ENCODE assay signal across 8 cellular contexts in genomic region chr11:95835768-95836488, GRCh38. TPM values are rescaled to one million over a fixed set of nuclear protein-coding genes. Genes with fewer than 3 reads are reported as not detected.
DNase-seq lines count a peak whose midpoint lies in the region; ATAC-seq and TF ChIP-seq lines count a peak whose summit lies in the region.

No MANE protein-coding gene starts in this region.

- H3K27me3 Mint-ChIP-seq in GM23338 (ENCODE audit: insufficient read depth, low read depth, poor library complexity) (no peaks in the 10 kb centered on the region), osteocyte (ENCODE audit: unreplicated experiment) (no peaks in the 10 kb centered on the region)

- H4K20me1 ChIP-seq in GM23338 (replicated peaks; ENCODE audit: insufficient read depth) = no peaks in the 10 kb centered on the region; the same call in 1 of the 2 replicates

- TF ChIP-seq POLR2A in tibial nerve (IDR thresholded peaks at IDR 0.05) = no peak

- H3K27ac Mint-ChIP-seq in GM23338 = peak overlapping the region; percentile 80
- H3K27ac Mint-ChIP-seq in osteocyte (ENCODE audit: unreplicated experiment) = peak overlapping the region; percentile 54

- H3K27me3 ChIP-seq in GM23338 (ENCODE audit: insufficient read depth) = no peaks in the 10 kb centered on the region
- no peaks in the 10 kb centered on the region for H3K27me3 ChIP-seq in foreskin keratinocyte
- no peaks in the 10 kb centered on the region for H3K27me3 ChIP-seq in tibial nerve

- H3K9me3 Mint-ChIP-seq in GM23338 (no peaks in the 10 kb centered on the region), osteocyte (ENCODE audit: unreplicated experiment) (no peaks in the 10 kb centered on the region)

- no peaks in the 10 kb centered on the region for H3F3A ChIP-seq in GM23338 (replicated peaks; ENCODE audit: low read depth)

- H3K36me3 ChIP-seq in GM23338 (ENCODE audit: insufficient read depth) (peaks cover 31% of the 10 kb centered on the region; the same call in 1 of the 2 replicates), tibial nerve (peaks cover 0 to 55% (median 5%) of the 10 kb centered on the region in 3 donors)

- H3K4me1 ChIP-seq in GM23338 (ENCODE audit: insufficient read depth) (no peaks in the 10 kb centered on the region), foreskin keratinocyte (peaks cover 8% of the 10 kb centered on the region), tibial nerve (peaks cover 0 to 15% (median 0%) of the 10 kb centered on the region in 4 donors)

- H3K4me3 ChIP-seq in GM23338 = no peak overlapping the region
- no peak overlapping the region for H3K4me3 ChIP-seq in tibial nerve

- H3K27ac ChIP-seq in GM23338 (ENCODE audit: low read depth) (peak overlapping the region; percentile 53; the same call in 1 of the 2 replicates), foreskin keratinocyte (no peak overlapping the region), tibial nerve (no peak overlapping the region)

- DNase-seq in ELR (ENCODE audit: low read depth) (peak; percentile 89), GM23338 (ENCODE audit: low spot score) (peak; percentile 87), Kasumi-1 (lab: John Stamatoyannopoulos, UW) (peak; percentile 73 to 79), RPMI8226 (peak; percentile 61), foreskin keratinocyte (peak; percentile 68 to 81), osteocyte (ENCODE audit: extremely low spot score, unreplicated experiment) (peak; percentile 86), tibial nerve (ENCODE audit: low spot score in 2 of 2) (peak; percentile 38 to 67)
- DNase-seq in activated T-helper 9 cell treated with anti-CD3 and anti-CD28 coated beads, Interleukin-2, amount 50 U/mL, for 16 hours (ENCODE audit: low read depth) = peak; percentile 24

- H3K4me2 ChIP-seq in GM23338 = no peak overlapping the region

- H2AFZ ChIP-seq in GM23338 = no peak overlapping the region

- 14 to 16% methylated on average over 3 of the region's 3 CpGs for WGBS in tibial nerve, 2 donors

- H3K4me3 Mint-ChIP-seq in GM23338 = no peak overlapping the region
- no peak overlapping the region for H3K4me3 Mint-ChIP-seq in osteocyte (ENCODE audit: unreplicated experiment)

- ATAC-seq in GM23338 (peak; percentile 94), foreskin keratinocyte (peak; percentile 96)

- TF ChIP-seq CTCF in GM23338 (conservative IDR thresholded peaks at IDR 0.05; ENCODE audit: low read depth in 2 of 2) (peak; percentile 87 to 97), foreskin keratinocyte (conservative IDR thresholded peaks at IDR 0.05) (peak; percentile 92), osteocyte (IDR thresholded peaks at IDR 0.05) (peak; percentile 91), tibial nerve (IDR thresholded peaks at IDR 0.05) (peak; percentile 77 to 89 (median 85))

- peak in 1 of 2 donors; percentile 62 for TF ChIP-seq EP300 in tibial nerve (IDR thresholded peaks at IDR 0.05)

- H3K9me3 ChIP-seq in tibial nerve = no peaks in the 10 kb centered on the region

- no peaks in the 10 kb centered on the region for H3K4me1 Mint-ChIP-seq in GM23338
- H3K4me1 Mint-ChIP-seq in osteocyte (ENCODE audit: unreplicated experiment) = peaks cover 22% of the 10 kb centered on the region

- H3K36me3 Mint-ChIP-seq in GM23338 (ENCODE audit: low read depth) = peaks cover 49% of the 10 kb centered on the region
- peaks cover 30% of the 10 kb centered on the region for H3K36me3 Mint-ChIP-seq in osteocyte (ENCODE audit: unreplicated experiment)

- H3K9me2 ChIP-seq in GM23338 (ENCODE audit: insufficient read depth) = no peaks in the 10 kb centered on the region

- no peaks in the 10 kb centered on the region for H3K79me2 ChIP-seq in GM23338 (replicated peaks; ENCODE audit: insufficient read depth)

TF ChIP-seq in GM23338, 12 proteins besides CTCF, POLR2A, EP300 and RAD21:
- no peak for TF ChIP-seq POLR2AphosphoS5 (IDR thresholded peaks at IDR 0.05; ENCODE audit: low read depth)
- no peak for TF ChIP-seq EZH2phosphoT487 (IDR thresholded peaks at IDR 0.05; ENCODE audit: unreplicated experiment)
- no peak for TF ChIP-seq CREB1 (CRISPR knock-in tag; IDR thresholded peaks at IDR 0.05; ENCODE audit: low read depth)
- no peak for TF ChIP-seq EZH2 (IDR thresholded peaks at IDR 0.05; ENCODE audit: low read depth, unreplicated experiment)

RNA-seq across cellular contexts. Expression of gene CEP57, which starts 45.6 kb away (rescaled TPM):
- 71.2 and 76.2 TPM in 2 replicates for total RNA-seq in GM23338 (2014; rRNA removed; shearing (Covaris generic))
- 99.4 and 124 TPM in 2 replicates for polyA plus RNA-seq in GM23338 (2016; fragmentation: Nextera tagmentation; extraction: Ambion mirVana)
- 34.9 and 37.8 TPM in 2 replicates for total RNA-seq in foreskin keratinocyte
- polyA plus RNA-seq in foreskin keratinocyte = 11.9 and 15.4 TPM in 2 replicates
- total RNA-seq in osteocyte = 31.3 and 37.0 TPM in 2 replicates
- 10 to 100 TPM; 48.9 to 58.0 (median 52.1) TPM for total RNA-seq in tibial nerve

RNA-seq across cellular contexts. Expression of gene FAM76B, which starts 46.3 kb away (rescaled TPM):
- total RNA-seq in GM23338 (2014; rRNA removed; shearing (Covaris generic)) = 37.9 and 41.7 TPM in 2 replicates
- 15.6 and 21.1 TPM in 2 replicates for polyA plus RNA-seq in GM23338 (2016; fragmentation: Nextera tagmentation; extraction: Ambion mirVana)
- 10.0 and 11.1 TPM in 2 replicates for total RNA-seq in foreskin keratinocyte
- 2.0 and 2.8 TPM in 2 replicates for polyA plus RNA-seq in foreskin keratinocyte
- total RNA-seq in osteocyte = 26.7 and 27.2 TPM in 2 replicates
- total RNA-seq in tibial nerve = 10 to 100 TPM; 46.1 to 91.8 (median 54.3) TPM

Comparison
In these comparisons a context has a peak if more than half of its experiments do, and no peak if none do; other contexts are left out.
1. DNase-seq: peak in every context shown above with its lines; median percentile 89 in ELR; 87 in GM23338; 86 in osteocyte; 76 in Kasumi-1; 74 in foreskin keratinocyte; 61 in RPMI8226; 52 in tibial nerve; 24 in activated T-helper 9 cell treated with anti-CD3 and anti-CD28 coated beads, Interleukin-2, amount 50 U/mL, for 16 hours.